Comparison of ENCODE assay signal across 22 cellular contexts in the genomic region with DNA sequence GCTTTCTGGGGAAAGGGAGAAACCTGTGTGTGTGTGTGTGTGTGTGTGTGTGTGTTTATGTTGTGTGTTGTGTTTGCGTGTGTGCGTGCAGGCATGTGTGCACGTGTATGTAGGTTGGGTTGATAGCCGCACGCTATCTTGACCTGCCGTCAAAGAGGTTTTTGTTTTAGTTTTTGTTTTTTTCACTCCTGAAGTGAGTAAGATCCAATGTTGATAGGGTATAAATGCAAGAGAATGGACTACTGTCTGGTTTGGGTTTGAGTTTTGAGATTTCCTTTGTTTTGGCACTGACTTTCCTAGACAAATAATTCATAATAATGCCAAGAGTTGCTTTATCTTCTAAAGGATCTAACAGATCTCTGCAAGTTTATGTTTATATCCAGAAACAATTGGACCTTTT. TPM values are rescaled to one million over a fixed set of nuclear protein-coding genes. Genes with fewer than 3 reads are reported as not detected.
"Had no signal": no experiment of that assay in that cellular context is flagged by ENCODE, and none has a peak within 500 bp of the region (broad histone marks: within the 10 kb centered on the region; RNA-seq: fewer than 3 reads in every experiment).

No MANE protein-coding gene starts in this region.

- H3K36me3 ChIP-seq: esophagus squamous epithelium, left ventricle myocardium inferior, lower lobe of right lung, right atrium auricular region, sigmoid colon, stomach, uterus had no signal

- DNase-seq: effector memory CD4-positive, alpha-beta T cell; esophagus squamous epithelium; foreskin fibroblast; head of caudate nucleus; kidney; left cardiac atrium; left ventricle myocardium inferior; lower lobe of right lung; natural killer cell; posterior cingulate gyrus; sigmoid colon; stimulated activated CD4-positive, alpha-beta T cell treated with anti-CD3 and anti-CD28 coated beads, Interleukin-2, amount 100 ng/mL, for 24 hours; stimulated activated CD4-positive, alpha-beta T cell treated with anti-CD3 and anti-CD28 coated beads, Interleukin-4, amount 100 ng/mL, for 4 hours; stimulated activated naive B cell treated with anti-CD40 and anti-IgM and Interleukin-4, amounts not matched to agents 10 μg/mL and 1 μg/mL and 100 μg/mL, for 72 hours; stomach; substantia nigra; trophoblast cell; uterus had no signal

- H3K27ac ChIP-seq: esophagus squamous epithelium, hepatocyte, left ventricle myocardium inferior, lower lobe of right lung, right atrium auricular region, sigmoid colon, skin epidermis, stomach, uterus had no signal

- H2AFZ ChIP-seq: hepatocyte had no signal

- H3K27me3 ChIP-seq: esophagus squamous epithelium, hepatocyte, right atrium auricular region, sigmoid colon, uterus had no signal

- H3K9me3 ChIP-seq: esophagus squamous epithelium, left ventricle myocardium inferior, lower lobe of right lung, right atrium auricular region, sigmoid colon, stomach, uterus had no signal

- H3K4me1 ChIP-seq: esophagus squamous epithelium, left ventricle myocardium inferior, lower lobe of right lung, right atrium auricular region, sigmoid colon, stomach, uterus had no signal

- ATAC-seq: left cardiac atrium; lower lobe of right lung; natural killer cell; stimulated activated naive B cell treated with anti-CD40 and anti-IgM and Interleukin-4, amounts not matched to agents 10 μg/mL and 1 μg/mL and 100 μg/mL, for 72 hours had no signal

- H3K4me3 ChIP-seq: esophagus squamous epithelium, hepatocyte, left ventricle myocardium inferior, lower lobe of right lung, right atrium auricular region, sigmoid colon, skin epidermis, stomach, uterus had no signal

RNA-seq across cellular contexts. Expression of gene POU6F2, which starts 27.8 kb away (rescaled TPM):
- total RNA-seq: epithelial cell of proximal tubule, lower lobe of right lung, sigmoid colon had no signal
- polyA plus RNA-seq: stomach had no signal
